In the genomic region with DNA sequence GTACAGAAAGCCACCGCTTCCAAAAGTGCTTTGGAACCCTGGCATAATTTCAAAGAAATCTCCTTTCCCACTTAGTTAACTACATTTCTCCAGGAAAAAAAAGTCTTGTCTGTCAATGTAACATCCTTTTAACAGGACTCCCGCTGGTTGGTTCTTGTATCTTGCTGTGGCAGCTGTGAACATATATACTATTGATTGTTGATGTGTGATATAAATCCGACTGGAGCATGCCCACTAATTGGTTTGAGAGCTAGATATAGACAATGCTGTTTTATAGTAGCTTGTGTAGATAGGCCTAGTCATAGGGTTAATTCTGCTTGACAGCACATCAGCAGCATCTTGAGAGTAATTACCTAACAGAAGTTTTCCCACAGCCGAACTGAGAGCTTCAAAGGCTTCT, we compare ENCODE assay signal across 15 cellular contexts.
DNase-seq lines count a peak whose midpoint lies in the region; ATAC-seq and TF ChIP-seq lines count a peak whose summit lies in the region.
"Had no signal": no experiment of that assay in that cellular context is flagged by ENCODE, and none has a peak within 500 bp of the region (broad histone marks: within the 10 kb centered on the region; RNA-seq: fewer than 3 reads in every experiment).

No MANE protein-coding gene starts in this region.

- H3K4me1 ChIP-seq in HEK293 (ENCODE audit: control insufficient read depth, insufficient read depth, low read length) (0 out of 2 replicates have a peak, but pooled peaks cover 2% of the 10 kb centered on the region), neuronal stem cell (ENCODE audit: control insufficient read depth in 2 of 2, insufficient read depth in 1 of 2, low read depth in 1 of 2, low read length in 2 of 2) (peaks cover 3 to 5% of the 10 kb centered on the region in 2 donors)
- H3K4me1 ChIP-seq: A549, Caco-2 had no signal

- H3K27ac ChIP-seq in HEK293 (ENCODE audit: extremely low read depth, low read depth, low read length) (no peak overlapping the region), neuronal stem cell (replicated peaks; ENCODE audit: low read length) (peak overlapping the region; percentile 38)
- H3K27ac ChIP-seq: A549, GM23248 had no signal

- H3K23ac ChIP-seq in neuronal stem cell (ENCODE audit: low read depth, low read length, poor library complexity) = no peak overlapping the region

- H3K4ac ChIP-seq in neuronal stem cell (ENCODE audit: low read length) = no peak overlapping the region

- no peak for TF ChIP-seq CTCF in HEK293 (tag by site-specific recombination; IDR thresholded peaks at IDR 0.05)

- H2BK5ac ChIP-seq in neuronal stem cell (ENCODE audit: low read length) = no peak overlapping the region

- CTCF ChIA-PET in HEK293 (lab: Yijun Ruan, JAX) = interaction anchor here (0.8 kb wide), 1 partner anchor 164 kb away, joined by 3 read pairs; no protein-coding TSS in a partner anchor

- H2BK120ac ChIP-seq in neuronal stem cell (ENCODE audit: low read depth, low read length) = no peak overlapping the region

- H4K8ac ChIP-seq in neuronal stem cell (ENCODE audit: low read depth, low read length) = no peak overlapping the region

- no peaks in the 10 kb centered on the region for H3K36me3 ChIP-seq in HEK293 (ENCODE audit: control insufficient read depth in 2 of 2, insufficient read depth in 1 of 2, low read length in 2 of 2)
- no peaks in the 10 kb centered on the region for H3K36me3 ChIP-seq in neuronal stem cell (replicated peaks in 1 of 2; ENCODE audit: control insufficient read depth in 2 of 2, insufficient read depth in 2 of 2, low read length in 2 of 2)

- no peak overlapping the region for H3K4me3 ChIP-seq in HEK293 (ENCODE audit: low read depth, low read length)
- no peak overlapping the region for H3K4me3 ChIP-seq in neuronal stem cell (ENCODE audit: low read length in 2 of 2)
- H3K4me3 ChIP-seq: A549, GM23248 had no signal

- H3K79me1 ChIP-seq in neuronal stem cell (ENCODE audit: low read depth, low read length) = no peaks in the 10 kb centered on the region

- POLR2A ChIA-PET in HEK293 (lab: Yijun Ruan, JAX) = no interaction called here

- no peak overlapping the region for H3K4me2 ChIP-seq in neuronal stem cell (ENCODE audit: insufficient read depth, low read length, poor library complexity, severe bottlenecking)
- H3K4me2 ChIP-seq: A549 had no signal

- no peak overlapping the region for H2BK12ac ChIP-seq in neuronal stem cell (ENCODE audit: low read length)

- no peak overlapping the region for H3K14ac ChIP-seq in neuronal stem cell (ENCODE audit: low read length)

- H2AFZ ChIP-seq in neuronal stem cell (ENCODE audit: low read length) = no peak overlapping the region
- H2AFZ ChIP-seq: GM23248 had no signal

- H3K18ac ChIP-seq in neuronal stem cell (ENCODE audit: low read length) = no peak overlapping the region

- H3K27me3 ChIP-seq in neuronal stem cell (ENCODE audit: control insufficient read depth in 3 of 3, insufficient read depth in 3 of 3, low read depth in 1 of 3, low read length in 3 of 3) = no peaks in the 10 kb centered on the region

- H4K91ac ChIP-seq in neuronal stem cell (ENCODE audit: low read depth, low read length, poor library complexity) = no peak overlapping the region

- ATAC-seq in HG02678 (IDR thresholded peaks at IDR 0.05; ENCODE audit: unreplicated experiment) (no peak), GM21381 (IDR thresholded peaks at IDR 0.05; ENCODE audit: unreplicated experiment) (no peak)
- ATAC-seq: A549, HCT116 had no signal

- DNase-seq in amniotic epithelial cell (ENCODE audit: low read depth) (peak; percentile 13), iris pigment epithelial cell (ENCODE audit: low read depth) (peak; percentile 15), neuronal stem cell (ENCODE audit: low spot score) (peak; percentile 12)
- DNase-seq in stimulated activated CD4-positive, alpha-beta T cell treated with anti-CD3 and anti-CD28 coated beads, Interleukin-2, amount 100 ng/mL, for 48 hours = no peak
- DNase-seq: Caco-2; CD8-positive, alpha-beta memory T cell; DND-41; GDM1; GM23248; IMR-90 had no signal

- no peak overlapping the region for H2AK5ac ChIP-seq in neuronal stem cell (ENCODE audit: low read depth, low read length)

- WGBS in neuronal stem cell (ENCODE audit: extremely low coverage in 2 of 2, insufficient read length in 2 of 2, insufficient replicate concordance in 1 of 2), 2 donors = no CpG with 5 or more reads among the region's 4 CpGs

- H3K9me3 ChIP-seq in HEK293 (ENCODE audit: control insufficient read depth, insufficient read depth, low read depth, low read length) = no peaks in the 10 kb centered on the region
- H3K9me3 ChIP-seq in neuronal stem cell (replicated peaks in 1 of 2; ENCODE audit: control insufficient read depth in 2 of 2, insufficient read depth in 1 of 2, low read depth in 1 of 2, low read length in 2 of 2) = no peaks in the 10 kb centered on the region
- H3K9me3 ChIP-seq: A549, Caco-2 had no signal

- no peak overlapping the region for H3K9ac ChIP-seq in neuronal stem cell (ENCODE audit: low read depth, low read length, poor library complexity)
- H3K9ac ChIP-seq: GM23248 had no signal

- no peak overlapping the region for H2BK15ac ChIP-seq in neuronal stem cell (ENCODE audit: low read length)

TF ChIP-seq in HEK293, 187 proteins besides CTCF, POLR2A, EP300 and RAD21:
- TF ChIP-seq MZF1 (tag by site-specific recombination; IDR thresholded peaks at IDR 0.05; ENCODE audit: borderline replicate concordance) (no peak), ZNF670 (tag by site-specific recombination; IDR thresholded peaks at IDR 0.05; ENCODE audit: low read depth) (no peak), ZSCAN4 (tag by site-specific recombination; IDR thresholded peaks at IDR 0.05) (no peak), PRDM6 (tag by site-specific recombination; IDR thresholded peaks at IDR 0.05) (peak; percentile 16; the same call in 1 of the 2 replicates), ZNF362 (tag by site-specific recombination; IDR thresholded peaks at IDR 0.05) (no peak), OSR2 (tag by site-specific recombination; IDR thresholded peaks at IDR 0.05) (0 out of 2 replicates have a peak, but pooled peaks have one; percentile 20)
- TF ChIP-seq, protein P1, sequence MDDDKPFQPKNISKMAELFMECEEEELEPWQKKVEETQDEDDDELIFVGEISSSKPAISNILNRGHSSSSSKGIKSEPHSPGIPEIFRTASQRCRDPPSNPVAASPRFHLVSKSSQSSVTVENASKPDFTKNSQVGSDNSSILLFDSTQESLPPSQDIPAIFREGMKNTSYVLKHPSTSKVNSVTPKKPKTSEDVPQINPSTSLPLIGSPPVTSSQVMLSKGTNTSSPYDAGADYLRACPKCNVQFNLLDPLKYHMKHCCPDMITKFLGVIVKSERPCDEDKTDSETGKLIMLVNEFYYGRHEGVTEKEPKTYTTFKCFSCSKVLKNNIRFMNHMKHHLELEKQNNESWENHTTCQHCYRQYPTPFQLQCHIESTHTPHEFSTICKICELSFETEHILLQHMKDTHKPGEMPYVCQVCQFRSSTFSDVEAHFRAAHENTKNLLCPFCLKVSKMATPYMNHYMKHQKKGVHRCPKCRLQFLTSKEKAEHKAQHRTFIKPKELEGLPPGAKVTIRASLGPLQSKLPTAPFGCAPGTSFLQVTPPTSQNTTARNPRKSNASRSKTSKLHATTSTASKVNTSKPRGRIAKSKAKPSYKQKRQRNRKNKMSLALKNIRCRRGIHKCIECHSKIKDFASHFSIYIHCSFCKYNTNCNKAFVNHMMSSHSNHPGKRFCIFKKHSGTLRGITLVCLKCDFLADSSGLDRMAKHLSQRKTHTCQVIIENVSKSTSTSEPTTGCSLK (tag by site-specific recombination; IDR thresholded peaks at IDR 0.05) = no peak

Comparison
In these comparisons a context has a peak if more than half of its experiments do, and no peak if none do; other contexts are left out.
1. DNase-seq: peak in amniotic epithelial cell (single experiment), iris pigment epithelial cell (single experiment) and neuronal stem cell (single experiment); none in stimulated activated CD4-positive, alpha-beta T cell treated with anti-CD3 and anti-CD28 coated beads, Interleukin-2, amount 100 ng/mL, for 48 hours (0 of 2).